Comparison of ENCODE assay signal across 20 cellular contexts in genomic region chr18:7813131-7813530, GRCh38.
DNase-seq lines count a peak whose midpoint lies in the region; ATAC-seq, FAIRE-seq and TF ChIP-seq lines count a peak whose summit lies in the region.
"Had no signal": no experiment of that assay in that cellular context is flagged by ENCODE, and none has a peak within 500 bp of the region (broad histone marks: within the 10 kb centered on the region; RNA-seq: fewer than 3 reads in every experiment).

No MANE protein-coding gene starts in this region.

- ATAC-seq in left cardiac atrium: no peak
- ATAC-seq in GM21390 (IDR thresholded peaks at IDR 0.05; ENCODE audit: unreplicated experiment): no peak
- no peak for ATAC-seq in HG03196 (IDR thresholded peaks at IDR 0.05; ENCODE audit: unreplicated experiment)

- H3K27ac ChIP-seq in cardiac muscle cell (peak overlapping the region; percentile 84), mesenchymal stem cell (ENCODE audit: low read length, poor library complexity, severe bottlenecking) (peak overlapping the region; percentile 34), subcutaneous abdominal adipose tissue (ENCODE audit: low read depth, low read length) (peak overlapping the region; percentile 52)
- H3K27ac ChIP-seq: GM23248, Peyer's patch had no signal

- H3K23ac ChIP-seq in mesenchymal stem cell (ENCODE audit: low read length in 2 of 2): no peak overlapping the region

- H2BK15ac ChIP-seq in mesenchymal stem cell (ENCODE audit: low read depth, poor library complexity, severe bottlenecking): no peak overlapping the region

- WGBS in mesenchymal stem cell: 93% methylated on average over 5 of the region's 5 CpGs

- no peak overlapping the region for H3K4ac ChIP-seq in mesenchymal stem cell (ENCODE audit: low read depth in 1 of 2, low read length in 2 of 2)

- no peak overlapping the region for H2AK5ac ChIP-seq in mesenchymal stem cell (ENCODE audit: low read length, severe bottlenecking)

- no peak overlapping the region for H2BK5ac ChIP-seq in mesenchymal stem cell (ENCODE audit: low read depth, low read length, poor library complexity, severe bottlenecking)

- no peak overlapping the region for H2AFZ ChIP-seq in mesenchymal stem cell (ENCODE audit: low read depth, low read length)
- H2AFZ ChIP-seq: GM23248 had no signal

- H3K36me3 ChIP-seq in cardiac muscle cell (no peaks in the 10 kb centered on the region), mesenchymal stem cell (ENCODE audit: control insufficient read depth in 1 of 2, insufficient read depth in 2 of 2, low read depth in 1 of 2, low read length in 2 of 2) (peaks cover 0 to 4% of the 10 kb centered on the region in 2 experiments), subcutaneous abdominal adipose tissue (ENCODE audit: control insufficient read depth in 5 of 5, insufficient read depth in 5 of 5, low read length in 5 of 5) (no peaks in the 10 kb centered on the region)
- H3K36me3 ChIP-seq: HAP-1, Peyer's patch had no signal

- H3K4me3 ChIP-seq in cardiac muscle cell: no peak overlapping the region
- no peak overlapping the region for H3K4me3 ChIP-seq in mesenchymal stem cell (ENCODE audit: insufficient read depth in 1 of 2, low read depth in 1 of 2, low read length in 2 of 2)
- H3K4me3 ChIP-seq in subcutaneous abdominal adipose tissue (ENCODE audit: low read depth in 1 of 5, low read length in 5 of 5): no peak overlapping the region
- H3K4me3 ChIP-seq: GM23248, HAP-1, Peyer's patch had no signal

- H3K27me3 ChIP-seq in cardiac muscle cell: no peaks in the 10 kb centered on the region
- no peaks in the 10 kb centered on the region for H3K27me3 ChIP-seq in mesenchymal stem cell (ENCODE audit: control insufficient read depth in 1 of 2, insufficient read depth in 1 of 2, low read length in 2 of 2)
- H3K27me3 ChIP-seq in subcutaneous abdominal adipose tissue (ENCODE audit: control insufficient read depth in 5 of 5, insufficient read depth in 4 of 5, low read length in 5 of 5): no peaks in the 10 kb centered on the region
- H3K27me3 ChIP-seq: Peyer's patch had no signal

- TF ChIP-seq CTCF in cardiac muscle cell (IDR thresholded peaks at IDR 0.05; ENCODE audit: low read depth, low read length): no peak

- no peak overlapping the region for H2BK12ac ChIP-seq in mesenchymal stem cell (ENCODE audit: low read length in 2 of 2)

- intact Hi-C loops in left cardiac atrium (cut with DNase I): no loop called here

- no peak overlapping the region for H4K8ac ChIP-seq in mesenchymal stem cell (ENCODE audit: low read length)

- H3K9ac ChIP-seq in mesenchymal stem cell (ENCODE audit: low read length) (no peak overlapping the region), subcutaneous abdominal adipose tissue (ENCODE audit: low read length in 5 of 5) (no peak overlapping the region)
- H3K9ac ChIP-seq: GM23248 had no signal

- H4K91ac ChIP-seq in mesenchymal stem cell (ENCODE audit: low read length): no peak overlapping the region

- FAIRE-seq in HTR-8/SVneo (lab: Jason Lieb, UNC): peak; percentile 23
- FAIRE-seq: GM12891, GM19239 had no signal

- H3K79me1 ChIP-seq in mesenchymal stem cell (replicated peaks; ENCODE audit: low read length, poor library complexity, severe bottlenecking): peaks cover 27% of the 10 kb centered on the region

- peaks cover 44% of the 10 kb centered on the region for H3K4me1 ChIP-seq in cardiac muscle cell (ENCODE audit: low read depth)
- peaks cover 5% of the 10 kb centered on the region for H3K4me1 ChIP-seq in mesenchymal stem cell (ENCODE audit: control insufficient read depth, insufficient read depth, low read depth, low read length)
- H3K4me1 ChIP-seq in subcutaneous abdominal adipose tissue (ENCODE audit: control insufficient read depth in 5 of 5, insufficient read depth in 5 of 5, low read length in 5 of 5): peaks cover 5 to 30% (median 26%) of the 10 kb centered on the region in 5 donors
- H3K4me1 ChIP-seq: HAP-1, Peyer's patch had no signal

- H3K14ac ChIP-seq in mesenchymal stem cell (ENCODE audit: low read length in 2 of 2): no peak overlapping the region

- H3K9me3 ChIP-seq in cardiac muscle cell (ENCODE audit: low read depth) (no peaks in the 10 kb centered on the region), mesenchymal stem cell (ENCODE audit: control insufficient read depth, low read length) (peaks cover 22% of the 10 kb centered on the region), subcutaneous abdominal adipose tissue (ENCODE audit: control insufficient read depth in 5 of 5, low read length in 5 of 5) (peaks cover 6 to 20% (median 16%) of the 10 kb centered on the region in 5 donors)
- H3K9me3 ChIP-seq: HAP-1 had no signal

- DNase-seq in cardiac muscle cell (ENCODE audit: low read depth in 1 of 2, low spot score in 1 of 2) (no peak), left cardiac atrium (no peak), HTR-8/SVneo (ENCODE audit: insufficient read length, low spot score) (no peak), mesenchymal stem cell (no peak)
- DNase-seq: Calu3; CD4-positive, alpha-beta memory T cell; KBM-7; MV-4-11; NCI-H1694 treated with DMSO at 0.1 percent for 48 hours; NCI-H510A; NCI-H748 treated with DMSO at 0.1 percent for 48 hours; NK-92 treated with Interleukin-12 subunit alpha and Interleukin-12 subunit beta, amount 100 ng/mL, for 24 hours; Peyer's patch had no signal

- H3K18ac ChIP-seq in mesenchymal stem cell (ENCODE audit: low read depth in 1 of 2, low read length in 2 of 2): no peak overlapping the region

- no peak overlapping the region for H3K4me2 ChIP-seq in mesenchymal stem cell (ENCODE audit: low read length, poor library complexity, severe bottlenecking)

- no peak overlapping the region for H2BK120ac ChIP-seq in mesenchymal stem cell (ENCODE audit: low read depth, low read length)

Comparison
In these comparisons a context has a peak if more than half of its experiments do, and no peak if none do; other contexts are left out.
1. H3K27ac ChIP-seq: peak in every context shown above with its lines; median percentile 84 in cardiac muscle cell; 52 in subcutaneous abdominal adipose tissue; 34 in mesenchymal stem cell.